Comparison of ENCODE assay signal across 8 cellular contexts in genomic region chr2:135984199-135985017, GRCh38. TPM values are rescaled to one million over a fixed set of nuclear protein-coding genes. Genes with fewer than 3 reads are reported as not detected.
A peak's percentile ranks its signal among the peaks of the same experiment; 100 is the strongest.
DNase-seq lines count a peak whose midpoint lies in the region; ATAC-seq, FAIRE-seq and TF ChIP-seq lines count a peak whose summit lies in the region.

No MANE protein-coding gene starts in this region.

- H3K4me3 ChIP-seq in ACC112 (ENCODE audit: low read depth, low read length) (peak overlapping the region; percentile 85), keratinocyte (ENCODE audit: control insufficient read depth in 2 of 3, extremely low read depth in 1 of 3, insufficient read depth in 2 of 3, low read depth in 1 of 3, low read length in 3 of 3) (peak overlapping the region; percentile 86 to 98 (median 89)), thymus (ENCODE audit: low read length) (peak overlapping the region; percentile 77)

- intact Hi-C loops in activated T-helper 1 cell treated with anti-CD3 and anti-CD28 coated beads, Interleukin-12 subunit alpha, Interleukin-12 subunit beta, Interleukin-2, Interleukin-4 antibody, amounts not matched to agents 30 ng/mL and 10 ng/mL and 1 ng/mL, durations not matched to agents 14 hours and 24 hours and 36 hours (cut with micrococcal nuclease), result loop anchor here (1.0 to 5.0 kb wide), 14 partner anchors 22 to 454 kb away; partner anchors contain the start of genes CXCR4, MCM6 and UBXN4

- H3K9me3 ChIP-seq in keratinocyte (ENCODE audit: control insufficient read depth, low read depth, low read length) (no peaks in the 10 kb centered on the region), thymus (ENCODE audit: control insufficient read depth) (no peaks in the 10 kb centered on the region)

- peak overlapping the region; percentile 91 for H3K4me3 Mint-ChIP-seq in activated T-helper 1 cell treated with anti-CD3 and anti-CD28 coated beads, Interleukin-12 subunit alpha, Interleukin-12 subunit beta, Interleukin-2, Interleukin-4 antibody, amounts not matched to agents 30 ng/mL and 10 ng/mL and 1 ng/mL, durations not matched to agents 14 hours and 24 hours and 36 hours

- peaks cover 54% of the 10 kb centered on the region for H3K79me2 ChIP-seq in ACC112 (ENCODE audit: control insufficient read depth, insufficient read depth, low read length, unreplicated experiment)
- H3K79me2 ChIP-seq in keratinocyte (ENCODE audit: control insufficient read depth, insufficient read depth, low read length), result peaks cover 38% of the 10 kb centered on the region

- dilution Hi-C loops in keratinocyte (cut with MboI; ENCODE audit: extremely low pct_ligation_motif_present, low sequenced_read_pairs), result no loop called here

- peaks cover 31% of the 10 kb centered on the region for H3K36me3 ChIP-seq in ACC112 (ENCODE audit: insufficient read depth, low read length)
- peaks cover 5 to 20% of the 10 kb centered on the region in 2 experiments for H3K36me3 ChIP-seq in keratinocyte (ENCODE audit: control insufficient read depth in 2 of 2, extremely low read depth in 1 of 2, insufficient read depth in 2 of 2, low read length in 2 of 2)
- peaks cover 5% of the 10 kb centered on the region for H3K36me3 ChIP-seq in thymus (ENCODE audit: control insufficient read depth, insufficient read depth)

- FAIRE-seq in keratinocyte (lab: Jason Lieb, UNC), result no peak

- H3K36me3 Mint-ChIP-seq in activated T-helper 1 cell treated with anti-CD3 and anti-CD28 coated beads, Interleukin-12 subunit alpha, Interleukin-12 subunit beta, Interleukin-2, Interleukin-4 antibody, amounts not matched to agents 30 ng/mL and 10 ng/mL and 1 ng/mL, durations not matched to agents 14 hours and 24 hours and 36 hours (ENCODE audit: low read depth), result peaks cover 48% of the 10 kb centered on the region

- H2AFZ ChIP-seq in ACC112 (ENCODE audit: low read length, unreplicated experiment) (no peak overlapping the region), keratinocyte (ENCODE audit: control insufficient read depth, low read length) (peak overlapping the region; percentile 92)

- peaks cover 5% of the 10 kb centered on the region for H3K9me3 Mint-ChIP-seq in activated T-helper 1 cell treated with anti-CD3 and anti-CD28 coated beads, Interleukin-12 subunit alpha, Interleukin-12 subunit beta, Interleukin-2, Interleukin-4 antibody, amounts not matched to agents 30 ng/mL and 10 ng/mL and 1 ng/mL, durations not matched to agents 14 hours and 24 hours and 36 hours

- peak overlapping the region; percentile 98 for H3K9ac ChIP-seq in keratinocyte (ENCODE audit: control insufficient read depth, extremely low read depth, insufficient read depth, low read length)

- H3K9me1 ChIP-seq in keratinocyte (ENCODE audit: control insufficient read depth, extremely low read depth, insufficient read depth, low read length), result no peaks in the 10 kb centered on the region

- TF ChIP-seq CTCF in keratinocyte (optimal IDR thresholded peaks at IDR 0.05 in 1 of 3, IDR thresholded peaks at IDR 0.05 in 1 of 3, conservative IDR thresholded peaks at IDR 0.05 in 1 of 3; ENCODE audit: extremely low read depth in 1 of 3, insufficient read depth in 2 of 3, low read length in 3 of 3), result no peak

- peak overlapping the region; percentile 99 for H3K27ac ChIP-seq in ACC112 (ENCODE audit: low read depth, low read length)
- H3K27ac ChIP-seq in keratinocyte (ENCODE audit: control insufficient read depth, insufficient read depth, low read length), result peak overlapping the region; percentile 97
- peak overlapping the region; percentile 98 for H3K27ac ChIP-seq in thymus (ENCODE audit: low read depth)

- H4K20me1 ChIP-seq in keratinocyte (ENCODE audit: control insufficient read depth, extremely low read depth, insufficient read depth, low read length), result no peaks in the 10 kb centered on the region

- peaks cover 13% of the 10 kb centered on the region for H3K4me1 ChIP-seq in ACC112 (ENCODE audit: control insufficient read depth, insufficient read depth, low read length, unreplicated experiment)
- H3K4me1 ChIP-seq in keratinocyte (ENCODE audit: control insufficient read depth, extremely low read depth, insufficient read depth, low read length), result peaks cover 12% of the 10 kb centered on the region
- H3K4me1 ChIP-seq in thymus (ENCODE audit: control insufficient read depth, insufficient read depth, low read length), result peaks cover 12% of the 10 kb centered on the region

- peak overlapping the region; percentile 97 for H3K27ac Mint-ChIP-seq in activated T-helper 1 cell treated with anti-CD3 and anti-CD28 coated beads, Interleukin-12 subunit alpha, Interleukin-12 subunit beta, Interleukin-2, Interleukin-4 antibody, amounts not matched to agents 30 ng/mL and 10 ng/mL and 1 ng/mL, durations not matched to agents 14 hours and 24 hours and 36 hours

- ATAC-seq in GM19023 (IDR thresholded peaks at IDR 0.05; ENCODE audit: unreplicated experiment) (peak; percentile 22), HG03196 (IDR thresholded peaks at IDR 0.05; ENCODE audit: unreplicated experiment) (peak; percentile 45)

- WGBS in thymus, result 20% methylated on average over 6 of the region's 6 CpGs

- no peaks in the 10 kb centered on the region for H3K27me3 Mint-ChIP-seq in activated T-helper 1 cell treated with anti-CD3 and anti-CD28 coated beads, Interleukin-12 subunit alpha, Interleukin-12 subunit beta, Interleukin-2, Interleukin-4 antibody, amounts not matched to agents 30 ng/mL and 10 ng/mL and 1 ng/mL, durations not matched to agents 14 hours and 24 hours and 36 hours (ENCODE audit: insufficient read depth)

- H3K4me1 Mint-ChIP-seq in activated T-helper 1 cell treated with anti-CD3 and anti-CD28 coated beads, Interleukin-12 subunit alpha, Interleukin-12 subunit beta, Interleukin-2, Interleukin-4 antibody, amounts not matched to agents 30 ng/mL and 10 ng/mL and 1 ng/mL, durations not matched to agents 14 hours and 24 hours and 36 hours (ENCODE audit: low read depth), result peaks cover 66% of the 10 kb centered on the region

- DNase-seq in activated T-helper 1 cell treated with anti-CD3 and anti-CD28 coated beads, Interleukin-12 subunit alpha, Interleukin-12 subunit beta, Interleukin-2, Interleukin-4 antibody, amounts not matched to agents 30 ng/mL and 10 ng/mL and 1 ng/mL, durations not matched to agents 14 hours and 24 hours and 36 hours (ENCODE audit: low spot score), result no peak
- DNase-seq in keratinocyte (ENCODE audit: low read depth, low spot score), result no peak
- DNase-seq in putamen (ENCODE audit: low spot score), result no peak
- DNase-seq in NCI-H345 treated with DMSO at 0.1 percent for 48 hours (lab: John Stamatoyannopoulos, UW; ENCODE audit: unreplicated experiment), result no peak

- H3K27me3 ChIP-seq in ACC112 (ENCODE audit: insufficient read depth, low read length) (no peaks in the 10 kb centered on the region), keratinocyte (ENCODE audit: control insufficient read depth, extremely low read depth, insufficient read depth, low read length) (no peaks in the 10 kb centered on the region), thymus (ENCODE audit: control insufficient read depth, insufficient read depth) (no peaks in the 10 kb centered on the region)

- peak overlapping the region; percentile 95 for H3K4me2 ChIP-seq in keratinocyte (ENCODE audit: control insufficient read depth, extremely low read depth, insufficient read depth, low read depth, low read length)

RNA-seq across cellular contexts. Expression of gene DARS1, which starts 1.0 kb away (rescaled TPM):
- total RNA-seq in activated T-helper 1 cell treated with anti-CD3 and anti-CD28 coated beads, Interleukin-12 subunit alpha, Interleukin-12 subunit beta, Interleukin-2, Interleukin-4 antibody, amounts not matched to agents 30 ng/mL and 10 ng/mL and 1 ng/mL, durations not matched to agents 14 hours and 24 hours and 36 hours, result 132 and 140 TPM in 2 replicates
- 78.3 to 129 TPM (median 80.3 TPM) in 3 replicates for polyA plus RNA-seq in keratinocyte
- polyA plus RNA-seq in keratinocyte (2011; ENCODE audit: low read depth), result 189 TPM
- polyA plus RNA-seq in keratinocyte (2011; cell fraction: cytosol; rRNA removed), result 52.4 and 94.1 TPM in 2 replicates
- 53.9 and 79.3 TPM in 2 replicates for polyA plus RNA-seq in keratinocyte (2011; cell fraction: nucleus; rRNA removed)
- 51.5 and 55.4 TPM in 2 replicates for polyA plus RNA-seq in keratinocyte (2012; ENCODE audit: low replicate concordance)
- 21.0 to 88.2 TPM (median 42.4 TPM) in 3 replicates for polyA minus RNA-seq in keratinocyte
- polyA minus RNA-seq in keratinocyte (2011; cell fraction: cytosol; rRNA and poly(A)+ RNA removed), result 48.7 TPM
- polyA minus RNA-seq in keratinocyte (2011; cell fraction: nucleus; rRNA and poly(A)+ RNA removed), result 18.3 and 33.9 TPM in 2 replicates
- 119 TPM for polyA plus RNA-seq in thymus
